In the genomic region with DNA sequence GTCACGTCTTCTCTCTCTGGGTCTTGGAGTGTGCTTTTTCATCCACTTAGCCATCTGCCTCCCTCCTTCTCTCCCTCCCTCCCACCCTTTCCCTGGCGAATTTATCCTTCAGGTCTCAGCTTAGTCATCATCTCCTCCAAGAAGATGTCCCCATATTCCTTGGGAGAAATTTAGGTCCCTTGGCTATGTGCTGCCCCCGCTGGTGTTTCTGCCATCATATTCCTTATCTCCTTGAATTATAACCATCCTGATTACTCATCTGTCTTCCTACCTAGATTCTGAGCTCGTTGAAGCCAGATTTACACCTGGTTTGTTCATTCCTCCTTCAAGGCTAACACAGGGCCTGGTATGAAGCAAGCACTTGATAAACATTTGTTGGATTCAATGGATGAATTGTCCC, we compare ENCODE assay signal across 25 cellular contexts. TPM values are rescaled to one million over a fixed set of nuclear protein-coding genes. Genes with fewer than 3 reads are reported as not detected.
"Had no signal": no experiment of that assay in that cellular context is flagged by ENCODE, and none has a peak within 500 bp of the region (broad histone marks: within the 10 kb centered on the region; RNA-seq: fewer than 3 reads in every experiment).

No MANE protein-coding gene starts in this region.

- H3K36me3 ChIP-seq: esophagus muscularis mucosa, gastroesophageal sphincter, heart right ventricle, left ventricle myocardium inferior, lower lobe of right lung had no signal

- H3K36me3 Mint-ChIP-seq: mesothelial cell of epicardium had no signal

- H3K27ac Mint-ChIP-seq: mesothelial cell of epicardium had no signal

- H3K27ac ChIP-seq: coronary artery, esophagus muscularis mucosa, foreskin keratinocyte, gastroesophageal sphincter, heart right ventricle, left ventricle myocardium inferior, lower lobe of right lung had no signal

- FAIRE-seq: colon, endothelial cell of umbilical vein, frontal cortex, islet of Langerhans, keratinocyte had no signal

- H3K4me3 ChIP-seq: coronary artery, dorsolateral prefrontal cortex, esophagus muscularis mucosa, gastroesophageal sphincter, heart right ventricle, left ventricle myocardium inferior, lower lobe of right lung, mucosa of descending colon had no signal

- DNase-seq: dermis blood vessel endothelial cell; effector CD4-positive, alpha-beta T cell; effector memory CD4-positive, alpha-beta T cell; foreskin keratinocyte; heart right ventricle; hippocampal formation; kidney glomerular epithelial cell; left colon; left ventricle myocardium inferior; lower lobe of right lung; mesenchymal stem cell; mucosa of descending colon; naive B cell had no signal

- H3K9me3 ChIP-seq: esophagus muscularis mucosa, gastroesophageal sphincter, heart right ventricle, left ventricle myocardium inferior, lower lobe of right lung, mucosa of descending colon had no signal

- ATAC-seq: foreskin keratinocyte, gastroesophageal sphincter, heart right ventricle, left colon, left lobe of liver, lower lobe of right lung, mucosa of descending colon had no signal

- H3K4me3 Mint-ChIP-seq: mesothelial cell of epicardium, naive B cell had no signal

- H3K9me3 Mint-ChIP-seq: mesothelial cell of epicardium had no signal

- H3K4me1 ChIP-seq: foreskin keratinocyte, lower lobe of right lung had no signal

RNA-seq across cellular contexts. Expression of a gene that starts 5.9 kb away (rescaled TPM):
- total RNA-seq: dermis blood vessel endothelial cell, left ventricle myocardium inferior, lower leg skin had no signal
